In the genomic region with DNA sequence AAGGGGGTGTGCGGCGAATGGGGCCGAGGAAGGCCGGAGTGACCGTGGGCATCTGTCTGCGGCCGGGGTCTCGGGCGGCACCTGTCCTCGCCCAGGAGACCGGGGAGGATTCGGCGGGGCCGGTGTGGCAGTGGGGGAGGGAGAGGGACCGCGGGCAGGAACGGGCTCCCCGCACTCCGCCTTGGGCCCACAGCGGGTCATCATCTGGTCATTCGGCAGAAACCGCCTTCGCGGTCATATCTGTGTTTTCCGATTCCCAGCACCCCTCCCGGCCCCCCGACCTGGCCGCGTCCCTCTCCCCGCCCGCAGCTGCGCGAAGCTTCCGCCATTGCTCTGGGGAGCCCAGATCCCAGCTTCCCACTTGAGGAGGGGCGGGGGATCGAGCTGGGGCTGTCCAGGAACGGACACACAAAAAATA, we compare ENCODE assay signal across 1 cellular context.
TF ChIP-seq lines count a peak whose summit lies in the region.

No MANE protein-coding gene starts in this region.

TF ChIP-seq in H1, 55 proteins besides CTCF, POLR2A, EP300 and RAD21 (continued from another document):
- TF ChIP-seq EGR1 (IDR thresholded peaks at IDR 0.05; ENCODE audit: borderline replicate concordance, low read depth, low read length) (0 out of 2 replicates have a peak, but pooled peaks have one; percentile 28), KDM5A (IDR thresholded peaks at IDR 0.05; ENCODE audit: low read length) (no peak), SUZ12 (IDR thresholded peaks at IDR 0.05; ENCODE audit: low read length) (0 out of 2 replicates have a peak, but pooled peaks have one; percentile 34), TEAD4 (IDR thresholded peaks at IDR 0.05; ENCODE audit: low read depth, low read length) (no peak), HDAC2 (IDR thresholded peaks at IDR 0.05; ENCODE audit: borderline replicate concordance in 1 of 2, low read depth in 2 of 2, low read length in 2 of 2) (peak in 1 of 2 experiments; percentile 9; a peak in 2 of 4 replicates)
